ENCODE assay signal across 32 cellular contexts in the genomic region with DNA sequence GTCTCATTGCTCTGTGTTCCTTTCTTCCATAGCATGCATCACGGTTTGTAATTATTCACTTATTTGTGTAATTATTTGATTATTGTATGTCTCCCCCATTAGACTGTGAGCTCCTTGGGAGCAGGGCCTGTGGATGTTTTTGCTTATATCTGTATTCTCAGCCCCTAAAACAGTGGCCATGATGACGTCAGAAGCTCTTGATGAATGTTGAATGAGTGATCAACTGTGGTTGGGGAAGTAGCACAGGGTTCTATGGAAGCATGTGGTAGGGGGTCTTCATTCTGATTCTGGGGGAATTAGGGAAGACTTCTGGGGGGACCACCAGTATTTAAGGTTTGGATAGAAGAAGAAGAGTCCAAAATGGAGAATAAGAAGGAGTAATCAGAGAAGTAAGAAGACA. TPM values are rescaled to one million over a fixed set of nuclear protein-coding genes. Genes with fewer than 3 reads are reported as not detected.
"Had no signal": no experiment of that assay in that cellular context is flagged by ENCODE, and none has a peak within 500 bp of the region (broad histone marks: within the 10 kb centered on the region; RNA-seq: fewer than 3 reads in every experiment).

No MANE protein-coding gene starts in this region.

- H3K4me2 ChIP-seq: smooth muscle cell had no signal

- H3K4me3 ChIP-seq: pancreas, prostate gland, skin epidermis, smooth muscle cell, spleen, suprapubic skin, testis, tibial artery, transverse colon, upper lobe of right lung, uterus had no signal

- ATAC-seq: naive thymus-derived CD8-positive, alpha-beta T cell; natural killer cell treated with Interleukin-12 subunit alpha and Interleukin-12 subunit beta and Interleukin-15 and Interleukin-18, amount 100 ng/mL, for 72 hours; pancreas; right cardiac atrium; sciatic nerve; stimulated activated memory B cell treated with anti-CD40 and anti-IgM and Interleukin-4, amounts not matched to agents 10 μg/mL and 1 μg/mL and 100 μg/mL, for 72 hours; upper lobe of right lung had no signal

- H3K27ac ChIP-seq: neutrophil, pancreas, prostate gland, skin epidermis, spleen, suprapubic skin, testis, transverse colon, upper lobe of right lung, uterus had no signal

- H3K9me3 ChIP-seq: neutrophil, pancreas, prostate gland, spleen, suprapubic skin, testis, tibial artery, transverse colon, upper lobe of right lung, uterus had no signal

- H3K36me3 ChIP-seq: neutrophil, pancreas, prostate gland, spleen, suprapubic skin, tibial artery, transverse colon, upper lobe of right lung, uterus had no signal

- H3K27me3 ChIP-seq: pancreas, suprapubic skin, testis, tibial artery, upper lobe of right lung, uterus had no signal

- FAIRE-seq: pancreas had no signal

- H3K4me1 ChIP-seq: pancreas, prostate gland, spleen, testis, transverse colon, upper lobe of right lung, uterus had no signal

- DNase-seq: naive thymus-derived CD8-positive, alpha-beta T cell; nephron progenitor cell; nucleus accumbens; pancreas; right cardiac atrium; spleen; stimulated activated CD4-positive, alpha-beta T cell treated with anti-CD3 and anti-CD28 coated beads, Interleukin-12 subunit alpha, Interleukin-12 subunit beta, amount 100 ng/mL, for 4 hours; stimulated activated CD4-positive, alpha-beta T cell treated with anti-CD3 and anti-CD28 coated beads, Interleukin-1b, Interleukin-23, amount 100 ng/mL, for 48 hours; stimulated activated CD4-positive, alpha-beta T cell treated with anti-CD3 and anti-CD28 coated beads, Interleukin-4, amount 100 ng/mL, for 1 hour; stimulated activated CD4-positive, alpha-beta T cell treated with anti-CD3 and anti-CD28 coated beads, Interleukin-4, amount 100 ng/mL, for 4 hours; stimulated activated CD8-positive, alpha-beta memory T cell treated with anti-CD3 and anti-CD28 coated beads, Interleukin-4, amount 100 ng/mL, for 48 hours; stimulated activated naive CD4-positive, alpha-beta T cell; stimulated activated naive CD8-positive, alpha-beta T cell treated with anti-CD3 and anti-CD28 coated beads, Interleukin-15, amount 100 ng/mL, for 72 hours; stimulated activated naive CD8-positive, alpha-beta T cell treated with anti-CD3 and anti-CD28 coated beads, Interleukin-15, Interleukin-2, amounts not matched to agents 100 U/mL and 50 U/mL, for 24 hours; substantia nigra; testis; tibial artery; transverse colon; upper lobe of right lung; uterus had no signal

RNA-seq across cellular contexts. Expression of gene DNAI1, which starts 6.0 kb away (rescaled TPM):
- total RNA-seq: naive thymus-derived CD8-positive, alpha-beta T cell; natural killer cell treated with Interleukin-12 subunit alpha and Interleukin-12 subunit beta and Interleukin-15 and Interleukin-18, amount 100 ng/mL, for 72 hours; omental fat pad; osteocyte; posterior vena cava; right cardiac atrium; smooth muscle cell; spleen; suprapubic skin; transverse colon; upper lobe of right lung; urinary bladder had no signal
- polyA plus RNA-seq: naive thymus-derived CD8-positive, alpha-beta T cell; spleen had no signal

RNA-seq across cellular contexts. Expression of gene ENHO, which starts 58.2 kb away (rescaled TPM):
- total RNA-seq: natural killer cell treated with Interleukin-12 subunit alpha and Interleukin-12 subunit beta and Interleukin-15 and Interleukin-18, amount 100 ng/mL, for 72 hours; omental fat pad; smooth muscle cell had no signal
